ENCODE assay signal across 21 cellular contexts in the genomic region with DNA sequence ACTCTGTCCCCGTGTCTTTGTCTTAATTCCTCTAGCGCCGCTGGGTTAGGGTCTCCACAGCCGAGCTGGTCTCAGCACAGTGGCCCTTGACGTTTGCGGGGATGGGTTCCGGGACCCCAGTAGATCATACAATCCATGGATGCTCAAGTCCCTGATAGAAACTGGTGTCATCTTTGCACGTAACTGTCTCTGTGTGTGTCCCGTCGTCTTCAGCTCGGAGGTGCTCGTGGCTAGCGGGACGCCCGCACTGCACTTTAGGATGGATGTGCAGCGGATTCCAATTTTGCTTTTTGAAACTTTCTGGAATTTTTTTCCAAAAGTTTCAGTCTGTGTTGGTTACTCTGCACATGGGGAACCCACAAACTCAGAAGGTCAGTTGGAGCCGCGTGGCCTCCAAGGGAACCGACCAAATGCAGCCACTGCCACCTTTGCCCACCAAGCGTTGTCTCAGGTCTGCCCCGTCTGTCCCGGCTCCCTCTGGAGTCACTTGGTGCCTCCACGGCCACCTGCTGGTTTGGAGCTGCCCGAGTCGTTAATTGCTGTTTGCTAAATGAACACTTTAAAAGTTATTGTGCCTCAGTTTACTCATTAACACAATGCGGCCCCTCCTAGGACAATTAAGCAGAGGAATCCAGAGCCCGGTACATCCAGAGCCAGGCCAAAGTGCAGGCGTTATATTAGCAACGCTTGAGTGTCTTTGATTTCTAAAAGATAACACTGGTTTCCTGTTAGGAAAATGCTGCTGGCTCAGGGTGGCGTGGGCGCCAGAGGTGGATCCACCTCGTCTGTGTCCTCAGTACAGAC. TPM values are rescaled to one million over a fixed set of nuclear protein-coding genes. Genes with fewer than 3 reads are reported as not detected.
"Had no signal": no experiment of that assay in that cellular context is flagged by ENCODE, and none has a peak within 500 bp of the region (broad histone marks: within the 10 kb centered on the region; RNA-seq: fewer than 3 reads in every experiment).

No MANE protein-coding gene starts in this region.

- H3K36me3 Mint-ChIP-seq: immature natural killer cell had no signal

- DNase-seq: activated CD4-positive, alpha-beta T cell treated with anti-CD3 and anti-CD28 coated beads, Interleukin-2, amount 50 U/mL, for 1 hour; activated CD8-positive, alpha-beta memory T cell treated with anti-CD3 and anti-CD28 coated beads for 24 hours; activated naive CD4-positive, alpha-beta T cell treated with Interleukin-2 at 50 U/mL for 16 hours; activated naive CD8-positive, alpha-beta T cell treated with anti-CD3 and anti-CD28 coated beads, Interleukin-2, amount 50 U/mL, for 24 hours; aorta; cerebellar nuclear complex; effector memory CD4-positive, alpha-beta T cell; foreskin melanocyte; head of caudate nucleus; immature natural killer cell; midbrain; posterior cingulate gyrus; stimulated activated naive CD8-positive, alpha-beta T cell treated with anti-CD3 and anti-CD28 coated beads, Interleukin-15, Interleukin-2, amounts not matched to agents 100 U/mL and 50 U/mL, for 24 hours; T-helper 9 cell had no signal

- H3K4me3 ChIP-seq: breast epithelium, lung, skin epidermis had no signal

- H3K9me3 ChIP-seq: breast epithelium, neutrophil had no signal

- H3K4me3 Mint-ChIP-seq: activated naive CD8-positive, alpha-beta T cell treated with anti-CD3 and anti-CD28 coated beads, Interleukin-2, amount 50 U/mL, for 24 hours; activated T-helper 1 cell treated with anti-CD3 and anti-CD28 coated beads, Interleukin-12 subunit alpha, Interleukin-12 subunit beta, Interleukin-2, Interleukin-4 antibody, amounts not matched to agents 30 ng/mL and 10 ng/mL and 1 ng/mL, durations not matched to agents 14 hours and 24 hours and 36 hours; immature natural killer cell had no signal

- H3K9me3 Mint-ChIP-seq: activated naive CD8-positive, alpha-beta T cell treated with anti-CD3 and anti-CD28 coated beads, Interleukin-2, amount 50 U/mL, for 24 hours; activated T-helper 1 cell treated with anti-CD3 and anti-CD28 coated beads, Interleukin-12 subunit alpha, Interleukin-12 subunit beta, Interleukin-2, Interleukin-4 antibody, amounts not matched to agents 30 ng/mL and 10 ng/mL and 1 ng/mL, durations not matched to agents 14 hours and 24 hours and 36 hours; immature natural killer cell had no signal

- H3K27ac Mint-ChIP-seq: activated naive CD8-positive, alpha-beta T cell treated with anti-CD3 and anti-CD28 coated beads, Interleukin-2, amount 50 U/mL, for 24 hours; activated T-helper 1 cell treated with anti-CD3 and anti-CD28 coated beads, Interleukin-12 subunit alpha, Interleukin-12 subunit beta, Interleukin-2, Interleukin-4 antibody, amounts not matched to agents 30 ng/mL and 10 ng/mL and 1 ng/mL, durations not matched to agents 14 hours and 24 hours and 36 hours; immature natural killer cell had no signal

- H3K4me1 ChIP-seq: breast epithelium had no signal

- H3K27ac ChIP-seq: breast epithelium, neutrophil had no signal

- H3K36me3 ChIP-seq: breast epithelium, neutrophil had no signal

- H3K27me3 Mint-ChIP-seq: activated naive CD8-positive, alpha-beta T cell treated with anti-CD3 and anti-CD28 coated beads, Interleukin-2, amount 50 U/mL, for 24 hours had no signal

- ATAC-seq: activated CD4-positive, CD25-positive, alpha-beta regulatory T cell treated with anti-CD3 and anti-CD28 coated beads, Interleukin-2, amount 50 U/mL, for 24 hours; activated naive CD8-positive, alpha-beta T cell treated with anti-CD3 and anti-CD28 coated beads, Interleukin-2, amount 50 U/mL, for 24 hours; stimulated activated naive CD8-positive, alpha-beta T cell treated with anti-CD3 and anti-CD28 coated beads, Interleukin-15, Interleukin-2, amounts not matched to agents 100 U/mL and 50 U/mL, for 24 hours had no signal

RNA-seq across cellular contexts. Expression of a gene that starts 5.3 kb away (rescaled TPM):
- total RNA-seq: activated T-helper 1 cell treated with anti-CD3 and anti-CD28 coated beads, Interleukin-12 subunit alpha, Interleukin-12 subunit beta, Interleukin-2, Interleukin-4 antibody, amounts not matched to agents 30 ng/mL and 10 ng/mL and 1 ng/mL, durations not matched to agents 14 hours and 24 hours and 36 hours; aorta had no signal
- polyA plus RNA-seq: fibroblast of lung, immature natural killer cell had no signal
